Comparison of ENCODE assay signal across 12 cellular contexts in the genomic region with DNA sequence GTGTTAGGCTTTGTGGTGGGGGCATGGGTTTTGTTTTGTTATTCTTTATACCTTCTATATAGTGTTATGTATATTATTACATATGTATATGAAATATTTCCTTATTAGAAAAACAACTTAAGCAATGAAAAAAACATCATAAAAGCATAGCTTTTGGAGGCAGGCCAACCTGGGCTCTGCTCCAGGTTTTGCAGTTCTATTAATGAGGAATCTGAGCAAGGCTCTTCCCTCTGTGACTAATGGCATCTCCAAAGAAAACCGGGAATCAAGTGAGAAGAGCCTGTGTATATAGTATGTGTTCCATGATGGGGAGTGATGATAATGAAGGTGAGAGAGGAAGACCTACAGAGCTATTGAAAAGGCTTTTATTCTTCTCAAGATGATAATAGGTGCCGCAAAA.
DNase-seq lines count a peak whose midpoint lies in the region; ATAC-seq and TF ChIP-seq lines count a peak whose summit lies in the region.
"Had no signal": no experiment of that assay in that cellular context is flagged by ENCODE, and none has a peak within 500 bp of the region (broad histone marks: within the 10 kb centered on the region; RNA-seq: fewer than 3 reads in every experiment).

No MANE protein-coding gene starts in this region.

- no peaks in the 10 kb centered on the region for H3K27me3 Mint-ChIP-seq in CD8-positive, alpha-beta T cell (ENCODE audit: low read depth)

- H3K27me3 ChIP-seq in left ventricle myocardium inferior (ENCODE audit: low read depth): peaks cover 3% of the 10 kb centered on the region
- H3K27me3 ChIP-seq in foreskin keratinocyte: no peaks in the 10 kb centered on the region
- no peaks in the 10 kb centered on the region for H3K27me3 ChIP-seq in CD8-positive, alpha-beta T cell (ENCODE audit: insufficient read depth, low read length)
- H3K27me3 ChIP-seq in neuronal stem cell (ENCODE audit: control insufficient read depth in 3 of 3, insufficient read depth in 3 of 3, low read depth in 1 of 3, low read length in 3 of 3): no peaks in the 10 kb centered on the region
- H3K27me3 ChIP-seq: stomach had no signal

- H3K9ac ChIP-seq in SK-N-MC (ENCODE audit: insufficient read length): no peak overlapping the region
- no peak overlapping the region for H3K9ac ChIP-seq in neuronal stem cell (ENCODE audit: low read depth, low read length, poor library complexity)

- H3K9me3 ChIP-seq in left ventricle myocardium inferior (replicated peaks) (peaks cover 10% of the 10 kb centered on the region), SK-N-MC (ENCODE audit: low read depth, low read length) (no peaks in the 10 kb centered on the region), neuronal stem cell (replicated peaks in 1 of 2; ENCODE audit: control insufficient read depth in 2 of 2, insufficient read depth in 1 of 2, low read depth in 1 of 2, low read length in 2 of 2) (peaks cover 0 to 2% of the 10 kb centered on the region in 2 donors)
- H3K9me3 ChIP-seq in CD8-positive, alpha-beta T cell (ENCODE audit: low read length): no peaks in the 10 kb centered on the region
- H3K9me3 ChIP-seq: A549 had no signal

- POLR2A ChIA-PET in CD8-positive, alpha-beta T cell (lab: Charles Lee): no interaction called here

- H3K79me1 ChIP-seq in neuronal stem cell (ENCODE audit: low read depth, low read length): no peaks in the 10 kb centered on the region

- H4K91ac ChIP-seq in neuronal stem cell (ENCODE audit: low read depth, low read length, poor library complexity): no peak overlapping the region

- no CpG with 5 or more reads among the region's 2 CpGs for WGBS in neuronal stem cell (ENCODE audit: extremely low coverage in 2 of 2, insufficient read length in 2 of 2, insufficient replicate concordance in 1 of 2), 2 donors

- no peak overlapping the region for H4K8ac ChIP-seq in neuronal stem cell (ENCODE audit: low read depth, low read length)

- H3K36me3 ChIP-seq in left ventricle myocardium inferior (no peaks in the 10 kb centered on the region), SK-N-MC (ENCODE audit: insufficient read depth, low read length) (no peaks in the 10 kb centered on the region), neuronal stem cell (replicated peaks in 1 of 2; ENCODE audit: control insufficient read depth in 2 of 2, insufficient read depth in 2 of 2, low read length in 2 of 2) (no peaks in the 10 kb centered on the region)
- no peaks in the 10 kb centered on the region for H3K36me3 ChIP-seq in CD8-positive, alpha-beta T cell (ENCODE audit: insufficient read depth, low read length)
- H3K36me3 ChIP-seq: stomach had no signal

- H2BK15ac ChIP-seq in neuronal stem cell (ENCODE audit: low read length): no peak overlapping the region

- H3K9me3 Mint-ChIP-seq in CD8-positive, alpha-beta T cell: peaks cover 5% of the 10 kb centered on the region

- ATAC-seq in Right ventricle myocardium superior (ENCODE audit: poor library complexity): no peak
- ATAC-seq in foreskin keratinocyte: peak; percentile 65
- no peak for ATAC-seq in CD8-positive, alpha-beta T cell
- ATAC-seq in HG03095 (IDR thresholded peaks at IDR 0.05; ENCODE audit: unreplicated experiment): no peak
- ATAC-seq: A549; naive thymus-derived CD4-positive, alpha-beta T cell had no signal

- CTCF ChIA-PET in CD8-positive, alpha-beta T cell (lab: Charles Lee): interaction anchor here (1.3 to 1.9 kb wide), 2 partner anchors 10 to 1069 kb away, joined by 3 to 12 read pairs; no protein-coding TSS in a partner anchor

- intact Hi-C loops in Right ventricle myocardium superior (cut with DNase I): no loop called here
- intact Hi-C loops in left ventricle myocardium inferior (cut with micrococcal nuclease): no loop called here
- intact Hi-C loops in CD8-positive, alpha-beta T cell (cut with DNase I, micrococcal nuclease): no loop called here

- no peak overlapping the region for H2AK5ac ChIP-seq in neuronal stem cell (ENCODE audit: low read depth, low read length)

- H2BK12ac ChIP-seq in neuronal stem cell (ENCODE audit: low read length): no peak overlapping the region

- no peak overlapping the region for H2AFZ ChIP-seq in neuronal stem cell (ENCODE audit: low read length)

- H3K27ac Mint-ChIP-seq in CD8-positive, alpha-beta T cell: no peak overlapping the region
- H3K27ac Mint-ChIP-seq: naive thymus-derived CD4-positive, alpha-beta T cell had no signal

- H3K36me3 Mint-ChIP-seq in CD8-positive, alpha-beta T cell: no peaks in the 10 kb centered on the region

- H3K4me3 ChIP-seq in left ventricle myocardium inferior (no peak overlapping the region), SK-N-MC (no peak overlapping the region), neuronal stem cell (ENCODE audit: low read length in 2 of 2) (no peak overlapping the region)
- H3K4me3 ChIP-seq in CD8-positive, alpha-beta T cell (ENCODE audit: low read depth, low read length): no peak overlapping the region
- H3K4me3 ChIP-seq: A549, stomach had no signal

- no peak overlapping the region for H3K4me3 Mint-ChIP-seq in CD8-positive, alpha-beta T cell
- H3K4me3 Mint-ChIP-seq: naive thymus-derived CD4-positive, alpha-beta T cell had no signal

- H3K4me1 Mint-ChIP-seq in CD8-positive, alpha-beta T cell (ENCODE audit: low read depth): no peaks in the 10 kb centered on the region
- H3K4me1 Mint-ChIP-seq: naive thymus-derived CD4-positive, alpha-beta T cell had no signal

- no peak overlapping the region for H2BK5ac ChIP-seq in neuronal stem cell (ENCODE audit: low read length)

- H3K27ac ChIP-seq in left ventricle myocardium inferior (replicated peaks) (no peak overlapping the region), SK-N-MC (no peak overlapping the region), foreskin keratinocyte (no peak overlapping the region), neuronal stem cell (replicated peaks; ENCODE audit: low read length) (no peak overlapping the region)
- no peak overlapping the region for H3K27ac ChIP-seq in CD8-positive, alpha-beta T cell (ENCODE audit: low read depth, low read length)
- H3K27ac ChIP-seq: A549, stomach had no signal

- H3K4ac ChIP-seq in neuronal stem cell (ENCODE audit: low read length): no peak overlapping the region

- no peak overlapping the region for H3K18ac ChIP-seq in neuronal stem cell (ENCODE audit: low read length)

- DNase-seq in Right ventricle myocardium superior: peak; percentile 59
- no peak for DNase-seq in left ventricle myocardium inferior
- DNase-seq in SK-N-MC (ENCODE audit: low read depth, low spot score): peak; percentile 68
- DNase-seq in foreskin keratinocyte: peak; percentile 65 to 80
- no peak for DNase-seq in CD8-positive, alpha-beta T cell
- DNase-seq in AML-193 (lab: John Stamatoyannopoulos, UW): no peak
- DNase-seq in neuronal stem cell (ENCODE audit: low spot score): no peak
- DNase-seq: activated T-cell treated with anti-CD3 and anti-CD28 coated beads, Interleukin-2, amount 50 U/mL, for 48 hours; naive thymus-derived CD4-positive, alpha-beta T cell; stomach had no signal

- TF ChIP-seq CTCF in left ventricle myocardium inferior (IDR thresholded peaks at IDR 0.05; ENCODE audit: borderline replicate concordance) (no peak), foreskin keratinocyte (conservative IDR thresholded peaks at IDR 0.05) (no peak)
- no peak for TF ChIP-seq CTCF in CD8-positive, alpha-beta T cell (IDR thresholded peaks at IDR 0.05)

- H3K14ac ChIP-seq in neuronal stem cell (ENCODE audit: low read length): no peak overlapping the region

- no peaks in the 10 kb centered on the region for H3K4me1 ChIP-seq in left ventricle myocardium inferior
- H3K4me1 ChIP-seq in foreskin keratinocyte: peaks cover 4% of the 10 kb centered on the region
- no peaks in the 10 kb centered on the region for H3K4me1 ChIP-seq in CD8-positive, alpha-beta T cell (ENCODE audit: insufficient read depth, low read length)
- H3K4me1 ChIP-seq in neuronal stem cell (ENCODE audit: control insufficient read depth in 2 of 2, insufficient read depth in 1 of 2, low read depth in 1 of 2, low read length in 2 of 2): peaks cover 0 to 3% of the 10 kb centered on the region in 2 donors
- H3K4me1 ChIP-seq: A549, stomach had no signal

- no peak overlapping the region for H2BK120ac ChIP-seq in neuronal stem cell (ENCODE audit: low read depth, low read length)

- no peak overlapping the region for H3K23ac ChIP-seq in neuronal stem cell (ENCODE audit: low read depth, low read length, poor library complexity)

- H3K4me2 ChIP-seq in neuronal stem cell (ENCODE audit: insufficient read depth, low read length, poor library complexity, severe bottlenecking): no peak overlapping the region
- H3K4me2 ChIP-seq: A549 had no signal

Comparison
In these comparisons a context has a peak if more than half of its experiments do, and no peak if none do; other contexts are left out.
1. DNase-seq: peak in Right ventricle myocardium superior (single experiment), SK-N-MC (single experiment) and foreskin keratinocyte (2 of 2); none in left ventricle myocardium inferior (single experiment), CD8-positive, alpha-beta T cell (0 of 7), AML-193 (0 of 2) and neuronal stem cell (single experiment).